2 cellular contexts compared by ENCODE assay signal in the genomic region with DNA sequence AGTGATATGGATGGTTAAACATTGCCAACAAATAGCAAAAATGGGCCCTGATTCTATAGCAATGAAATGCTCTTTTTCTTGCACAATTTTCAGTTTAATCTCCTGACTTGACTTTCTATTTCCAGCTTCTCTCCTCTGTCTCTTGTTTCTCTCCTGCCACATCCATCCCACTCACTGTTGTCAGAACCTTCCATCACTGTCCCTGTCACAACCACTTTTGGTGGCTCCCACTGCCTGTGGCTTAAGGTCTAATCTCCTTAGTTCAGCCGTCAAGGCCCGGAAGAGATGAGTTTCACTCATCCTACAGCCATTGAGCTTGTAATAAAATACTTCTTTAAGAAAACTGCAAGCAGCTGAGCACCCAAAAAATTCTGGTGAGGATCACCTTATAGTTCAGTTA.
TF ChIP-seq lines count a peak whose summit lies in the region.

No MANE protein-coding gene starts in this region.

TF ChIP-seq in K562, 482 proteins besides CTCF, POLR2A, EP300 and RAD21 (continued from another document):
- TF ChIP-seq, protein P1, sequence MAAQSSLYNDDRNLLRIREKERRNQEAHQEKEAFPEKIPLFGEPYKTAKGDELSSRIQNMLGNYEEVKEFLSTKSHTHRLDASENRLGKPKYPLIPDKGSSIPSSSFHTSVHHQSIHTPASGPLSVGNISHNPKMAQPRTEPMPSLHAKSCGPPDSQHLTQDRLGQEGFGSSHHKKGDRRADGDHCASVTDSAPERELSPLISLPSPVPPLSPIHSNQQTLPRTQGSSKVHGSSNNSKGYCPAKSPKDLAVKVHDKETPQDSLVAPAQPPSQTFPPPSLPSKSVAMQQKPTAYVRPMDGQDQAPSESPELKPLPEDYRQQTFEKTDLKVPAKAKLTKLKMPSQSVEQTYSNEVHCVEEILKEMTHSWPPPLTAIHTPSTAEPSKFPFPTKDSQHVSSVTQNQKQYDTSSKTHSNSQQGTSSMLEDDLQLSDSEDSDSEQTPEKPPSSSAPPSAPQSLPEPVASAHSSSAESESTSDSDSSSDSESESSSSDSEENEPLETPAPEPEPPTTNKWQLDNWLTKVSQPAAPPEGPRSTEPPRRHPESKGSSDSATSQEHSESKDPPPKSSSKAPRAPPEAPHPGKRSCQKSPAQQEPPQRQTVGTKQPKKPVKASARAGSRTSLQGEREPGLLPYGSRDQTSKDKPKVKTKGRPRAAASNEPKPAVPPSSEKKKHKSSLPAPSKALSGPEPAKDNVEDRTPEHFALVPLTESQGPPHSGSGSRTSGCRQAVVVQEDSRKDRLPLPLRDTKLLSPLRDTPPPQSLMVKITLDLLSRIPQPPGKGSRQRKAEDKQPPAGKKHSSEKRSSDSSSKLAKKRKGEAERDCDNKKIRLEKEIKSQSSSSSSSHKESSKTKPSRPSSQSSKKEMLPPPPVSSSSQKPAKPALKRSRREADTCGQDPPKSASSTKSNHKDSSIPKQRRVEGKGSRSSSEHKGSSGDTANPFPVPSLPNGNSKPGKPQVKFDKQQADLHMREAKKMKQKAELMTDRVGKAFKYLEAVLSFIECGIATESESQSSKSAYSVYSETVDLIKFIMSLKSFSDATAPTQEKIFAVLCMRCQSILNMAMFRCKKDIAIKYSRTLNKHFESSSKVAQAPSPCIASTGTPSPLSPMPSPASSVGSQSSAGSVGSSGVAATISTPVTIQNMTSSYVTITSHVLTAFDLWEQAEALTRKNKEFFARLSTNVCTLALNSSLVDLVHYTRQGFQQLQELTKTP (IDR thresholded peaks at IDR 0.05; ENCODE audit: low read depth in 1 of 2, partially characterized antibody in 2 of 2), result no peak

TF ChIP-seq in WTC11, 78 proteins besides CTCF, POLR2A, EP300 and RAD21 (continued from another document):
- TF ChIP-seq, protein P2, sequence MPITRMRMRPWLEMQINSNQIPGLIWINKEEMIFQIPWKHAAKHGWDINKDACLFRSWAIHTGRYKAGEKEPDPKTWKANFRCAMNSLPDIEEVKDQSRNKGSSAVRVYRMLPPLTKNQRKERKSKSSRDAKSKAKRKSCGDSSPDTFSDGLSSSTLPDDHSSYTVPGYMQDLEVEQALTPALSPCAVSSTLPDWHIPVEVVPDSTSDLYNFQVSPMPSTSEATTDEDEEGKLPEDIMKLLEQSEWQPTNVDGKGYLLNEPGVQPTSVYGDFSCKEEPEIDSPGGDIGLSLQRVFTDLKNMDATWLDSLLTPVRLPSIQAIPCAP (CRISPR knock-in tag; IDR thresholded peaks at IDR 0.05), result no peak
- TF ChIP-seq FOXP1 (CRISPR knock-in tag; IDR thresholded peaks at IDR 0.05; ENCODE audit: borderline replicate concordance) (no peak), ETV6 (CRISPR knock-in tag; IDR thresholded peaks at IDR 0.05) (no peak), GRHL2 (CRISPR knock-in tag; IDR thresholded peaks at IDR 0.05; ENCODE audit: insufficient replicate concordance, severe bottlenecking) (no peak), TCF7 (CRISPR knock-in tag; IDR thresholded peaks at IDR 0.05; ENCODE audit: low read depth) (no peak), MLX (CRISPR knock-in tag; IDR thresholded peaks at IDR 0.05) (no peak), NFATC4 (CRISPR knock-in tag; IDR thresholded peaks at IDR 0.05) (no peak), ZNF138 (CRISPR knock-in tag; conservative IDR thresholded peaks at IDR 0.05) (no peak)
- TF ChIP-seq, protein P3, sequence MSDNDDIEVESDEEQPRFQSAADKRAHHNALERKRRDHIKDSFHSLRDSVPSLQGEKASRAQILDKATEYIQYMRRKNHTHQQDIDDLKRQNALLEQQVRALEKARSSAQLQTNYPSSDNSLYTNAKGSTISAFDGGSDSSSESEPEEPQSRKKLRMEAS (CRISPR knock-in tag; IDR thresholded peaks at IDR 0.05), result no peak
